ENCODE assay signal across 1 cellular context in the genomic region with DNA sequence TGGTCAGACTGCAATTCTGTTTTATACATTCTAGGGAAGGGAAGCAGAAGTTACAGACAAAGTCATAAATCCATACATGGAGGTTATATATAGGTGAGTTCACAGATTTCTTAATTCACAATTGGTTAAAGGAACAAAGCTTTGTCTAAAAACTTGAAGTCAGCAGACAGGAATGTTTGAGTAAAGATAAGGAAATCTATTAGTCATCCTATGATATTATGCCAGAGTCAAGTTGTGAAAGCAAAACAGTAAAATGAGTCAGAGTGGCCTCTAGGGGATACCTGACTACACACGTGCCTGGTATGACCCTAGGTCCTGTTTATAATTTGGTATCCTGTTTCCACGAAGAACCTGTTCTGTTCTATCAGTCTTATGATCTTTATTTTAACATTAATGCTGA.
A peak's percentile ranks its signal among the peaks of the same experiment; 100 is the strongest.
TF ChIP-seq lines count a peak whose summit lies in the region.

No MANE protein-coding gene starts in this region.

TF ChIP-seq in endothelial cell of umbilical vein, 7 proteins besides CTCF, POLR2A, EP300 and RAD21 (continued from another document):
- TF ChIP-seq EZH2 (IDR thresholded peaks at IDR 0.05; ENCODE audit: borderline replicate concordance, low read depth, low read length, severe bottlenecking) (no peak), FOS (IDR thresholded peaks at IDR 0.05; ENCODE audit: borderline replicate concordance, insufficient read depth, low read length) (peak; percentile 93), POLR2AphosphoS5 (IDR thresholded peaks at IDR 0.05; ENCODE audit: insufficient read depth, low read depth, low read length) (peak; percentile 71)
TF ChIP-seq in endothelial cell of umbilical vein: peak in this region for 4.
